In genomic region chr6:24738732-24739131, GRCh38 we compare ENCODE assay signal across 15 cellular contexts. TPM values are rescaled to one million over a fixed set of nuclear protein-coding genes. Genes with fewer than 3 reads are reported as not detected.
"Had no signal": no experiment of that assay in that cellular context is flagged by ENCODE, and none has a peak within 500 bp of the region (broad histone marks: within the 10 kb centered on the region; RNA-seq: fewer than 3 reads in every experiment).

No MANE protein-coding gene starts in this region.

- H3K27me3 ChIP-seq: heart left ventricle, left lung, suprapubic skin had no signal

- H3K4me3 Mint-ChIP-seq: activated naive CD4-positive, alpha-beta T cell treated with anti-CD3 and anti-CD28 coated beads, Interleukin-2, amount 50 U/mL, for 24 hours; activated T-cell treated with anti-CD3 and anti-CD28 coated beads, Interleukin-2, amount 50 U/mL, for 24 hours; memory B cell; natural killer cell treated with Interleukin-12 subunit alpha and Interleukin-12 subunit beta and Interleukin-15 and Interleukin-18, amount 100 ng/mL, for 72 hours; type B pancreatic cell had no signal

- H3K36me3 ChIP-seq: heart left ventricle, left lung, suprapubic skin had no signal

- DNase-seq: activated effector memory CD4-positive, alpha-beta T cell treated with Interleukin-2 at 50 U/mL for 16 hours; activated T-cell treated with anti-CD3 and anti-CD28 coated beads, Interleukin-2, amount 50 U/mL, for 24 hours; foreskin melanocyte; heart left ventricle; islet precursor cell; left lung; occipital lobe; stimulated activated CD4-positive, alpha-beta T cell treated with anti-CD3 and anti-CD28 coated beads, Interleukin-12 subunit alpha, Interleukin-12 subunit beta, amount 100 ng/mL, for 4 hours; stimulated activated naive CD4-positive, alpha-beta T cell had no signal

- H3K36me3 Mint-ChIP-seq: activated naive CD4-positive, alpha-beta T cell treated with anti-CD3 and anti-CD28 coated beads, Interleukin-2, amount 50 U/mL, for 24 hours; memory B cell; natural killer cell treated with Interleukin-12 subunit alpha and Interleukin-12 subunit beta and Interleukin-15 and Interleukin-18, amount 100 ng/mL, for 72 hours; type B pancreatic cell had no signal

- H3K9me3 Mint-ChIP-seq: activated T-cell treated with anti-CD3 and anti-CD28 coated beads, Interleukin-2, amount 50 U/mL, for 24 hours; type B pancreatic cell had no signal

- H3K9me3 ChIP-seq: heart left ventricle, left lung, suprapubic skin had no signal

- H3K27me3 Mint-ChIP-seq: activated T-cell treated with anti-CD3 and anti-CD28 coated beads, Interleukin-2, amount 50 U/mL, for 24 hours; memory B cell; type B pancreatic cell had no signal

- H3K27ac ChIP-seq: heart left ventricle, left lung, suprapubic skin had no signal

- H3K27ac Mint-ChIP-seq: activated naive CD4-positive, alpha-beta T cell treated with anti-CD3 and anti-CD28 coated beads, Interleukin-2, amount 50 U/mL, for 24 hours; activated T-cell treated with anti-CD3 and anti-CD28 coated beads, Interleukin-2, amount 50 U/mL, for 24 hours; memory B cell; natural killer cell treated with Interleukin-12 subunit alpha and Interleukin-12 subunit beta and Interleukin-15 and Interleukin-18, amount 100 ng/mL, for 72 hours; type B pancreatic cell had no signal

- H3K4me3 ChIP-seq: heart left ventricle, left lung, suprapubic skin had no signal

RNA-seq across cellular contexts. Expression of gene ARMH2, which starts 60.0 kb away (rescaled TPM):
- total RNA-seq: chondrocyte, heart left ventricle, occipital lobe, suprapubic skin had no signal
- polyA plus RNA-seq: heart left ventricle had no signal
